In the genomic region with DNA sequence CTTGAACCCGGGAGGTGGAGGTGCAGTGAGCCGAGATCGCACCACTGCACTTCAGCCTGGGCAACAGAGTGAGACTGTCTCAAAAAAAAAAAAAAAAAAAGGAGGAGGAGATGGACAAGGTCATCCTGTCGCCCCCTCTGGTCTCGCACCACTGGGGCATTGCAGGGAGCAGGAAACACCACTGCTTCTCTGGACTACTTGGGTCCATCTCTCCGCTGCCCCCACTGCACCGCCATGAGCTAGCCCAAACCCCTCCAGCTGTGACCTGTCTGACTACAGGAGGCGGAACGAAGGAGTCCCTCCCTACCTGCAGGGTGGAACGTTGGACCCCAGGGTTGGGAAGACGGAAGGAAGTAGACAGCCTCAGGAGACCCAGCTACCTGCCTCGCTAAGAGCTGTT, we compare ENCODE assay signal across 17 cellular contexts. TPM values are rescaled to one million over a fixed set of nuclear protein-coding genes. Genes with fewer than 3 reads are reported as not detected.
DNase-seq lines count a peak whose midpoint lies in the region; ATAC-seq, FAIRE-seq and TF ChIP-seq lines count a peak whose summit lies in the region.
"Had no signal": no experiment of that assay in that cellular context is flagged by ENCODE, and none has a peak within 500 bp of the region (broad histone marks: within the 10 kb centered on the region; RNA-seq: fewer than 3 reads in every experiment).

No MANE protein-coding gene starts in this region.

- no peak for TF ChIP-seq EP300 in K562 (IDR thresholded peaks at IDR 0.05; ENCODE audit: low read length)

- H3K4me3 ChIP-seq in HCT116 (replicated peaks in 1 of 2; ENCODE audit: low read depth in 1 of 2, low read length in 2 of 2) (no peak overlapping the region), K562 (no peak overlapping the region), mesendoderm (ENCODE audit: low read length) (no peak overlapping the region), spleen (no peak overlapping the region), foreskin fibroblast (ENCODE audit: low read depth in 1 of 2, low read length in 2 of 2) (no peak overlapping the region)

- 27% methylated on average over 8 of the region's 12 CpGs for WGBS in K562 (ENCODE audit: insufficient coverage, low coverage, missing lambda C conversion rate)
- no CpG with 5 or more reads among the region's 12 CpGs for WGBS in mesendoderm (ENCODE audit: extremely low coverage, insufficient coverage, low lambda C conversion rate)
- WGBS in spleen, 5 donors: 81 to 91% (median 89%) methylated on average over 11 to 12 of the region's 12 CpGs

- BruUV-seq in HCT116 (replicated peaks; lab: Mats Ljungman, UMichigan) (no TSS peak), K562 (replicated peaks; lab: Mats Ljungman, UMichigan) (no TSS peak)

- TF ChIP-seq POLR2A in HCT116 (IDR thresholded peaks at IDR 0.05; ENCODE audit: borderline replicate concordance, extremely low read depth, insufficient read depth, insufficient read length) (no peak), K562 (conservative IDR thresholded peaks at IDR 0.05) (no peak), spleen (IDR thresholded peaks at IDR 0.05) (no peak)

- no peaks in the 10 kb centered on the region for H3K79me1 ChIP-seq in mesendoderm (ENCODE audit: low read length)

- H2BK5ac ChIP-seq in mesendoderm (ENCODE audit: low read length): no peak overlapping the region

- H4K5ac ChIP-seq in mesendoderm (ENCODE audit: low read length): no peak overlapping the region

- H3K4me2 ChIP-seq in HCT116 (ENCODE audit: low read length) (peak overlapping the region; percentile 36), K562 (ENCODE audit: insufficient read depth, low read length) (peak overlapping the region; percentile 25; the same call in 1 of the 2 replicates), mesendoderm (ENCODE audit: low read length) (no peak overlapping the region)

- no peak overlapping the region for H2BK15ac ChIP-seq in mesendoderm (replicated peaks; ENCODE audit: low read depth)

- intact Hi-C loops in HCT116 (cut with micrococcal nuclease) (no loop called here), K562 (cut with micrococcal nuclease) (no loop called here), spleen (cut with DNase I; ENCODE audit: low total_unique reads) (no loop called here)

- H3K9me1 ChIP-seq in K562 (ENCODE audit: control insufficient read depth, insufficient read depth, low read length): peaks cover 3% of the 10 kb centered on the region

- H3K27me3 ChIP-seq in HCT116 (ENCODE audit: insufficient read depth, low read length) (peaks cover 23% of the 10 kb centered on the region), K562 (ENCODE audit: control insufficient read depth in 2 of 2, insufficient read depth in 2 of 2, low read length in 2 of 2) (peaks cover 0 to 12% of the 10 kb centered on the region in 2 experiments; a peak in 2 of 5 replicates), mesendoderm (ENCODE audit: insufficient read depth, low read length, poor library complexity) (no peaks in the 10 kb centered on the region), spleen (replicated peaks in 1 of 7) (peaks cover 0 to 20% (median 4%) of the 10 kb centered on the region in 7 donors)

- in situ Hi-C loops in K562 (cut with MboI) (no loop called here), GM13977 (cut with MboI; ENCODE audit: low pct_unique_long_range_greater_than_20kb, low sequenced_read_pairs, unreplicated experiment) (no loop called here)

- H3K23ac ChIP-seq in mesendoderm (ENCODE audit: low read length): no peak overlapping the region

- peak overlapping the region; percentile 57 for H3K56ac ChIP-seq in mesendoderm (ENCODE audit: low read length)

- TF ChIP-seq RAD21 in HCT116 (IDR thresholded peaks at IDR 0.05; ENCODE audit: low read depth): no peak
- no peak for TF ChIP-seq RAD21 in K562 (CRISPR knock-in tag; conservative IDR thresholded peaks at IDR 0.05 in 1 of 2, IDR thresholded peaks at IDR 0.05 in 1 of 2)

- H3K4ac ChIP-seq in mesendoderm (ENCODE audit: low read depth, low read length): no peak overlapping the region

- H3K27ac ChIP-seq in HCT116 (ENCODE audit: low read depth, low read length) (no peak overlapping the region), K562 (ENCODE audit: extremely low read depth, low read depth, low read length) (no peak overlapping the region; the same call in 2 of the 3 replicates), mesendoderm (ENCODE audit: low read depth, low read length) (no peak overlapping the region), spleen (no peak overlapping the region)

- H3K9me3 ChIP-seq in HCT116 (ENCODE audit: control insufficient read depth in 1 of 2, insufficient read depth in 1 of 2, low read depth in 1 of 2, low read length in 2 of 2) (no peaks in the 10 kb centered on the region), K562 (replicated peaks; ENCODE audit: control insufficient read depth, insufficient read depth, low read depth, low read length) (no peaks in the 10 kb centered on the region), spleen (no peaks in the 10 kb centered on the region)

- H3K9me2 ChIP-seq in HCT116 (ENCODE audit: insufficient read depth): no peaks in the 10 kb centered on the region

- H2BK120ac ChIP-seq in mesendoderm (ENCODE audit: low read depth, low read length): no peak overlapping the region

- H4K20me1 ChIP-seq in HCT116 (ENCODE audit: insufficient read depth): no peaks in the 10 kb centered on the region
- no peaks in the 10 kb centered on the region for H4K20me1 ChIP-seq in K562 (replicated peaks; ENCODE audit: control insufficient read depth, insufficient read depth, low read length)

- DNase-seq in HCT116 (ENCODE audit: low read depth, low spot score) (no peak), K562 (ENCODE audit: extremely low read depth in 1 of 4, low spot score in 3 of 4) (no peak), mesendoderm (no peak), spleen (peak; percentile 37), GF-D8 (lab: John Stamatoyannopoulos, UW) (no peak), GM13977 (ENCODE audit: low spot score) (no peak), foreskin fibroblast (no peak)
- no peak for DNase-seq in stimulated activated CD4-positive, alpha-beta T cell treated with anti-CD3 and anti-CD28 coated beads, Interleukin-1b, Interleukin-23, amount 100 ng/mL, for 48 hours
- DNase-seq: CD4-positive, alpha-beta memory T cell; DMS79 treated with DMSO at 0.1 percent for 48 hours; KG1; NCI-H1436; NCI-H2081; NCI-H510A; SW 1271 had no signal

- H3K9ac ChIP-seq in HCT116 (ENCODE audit: low read length) (no peak overlapping the region), K562 (ENCODE audit: insufficient read depth in 1 of 2, low read depth in 2 of 2, low read length in 2 of 2) (no peak overlapping the region), mesendoderm (ENCODE audit: low read length) (no peak overlapping the region)

- no peak for FAIRE-seq in K562 (lab: Jason Lieb, UNC)
- FAIRE-seq: GM18507, H54 had no signal

- TF ChIP-seq CTCF in HCT116 (IDR thresholded peaks at IDR 0.05 in 2 of 3, conservative IDR thresholded peaks at IDR 0.05 in 1 of 3; ENCODE audit: borderline replicate concordance in 1 of 3, insufficient read depth in 1 of 3, low read depth in 2 of 3, low read length in 2 of 3) (no peak), K562 (IDR thresholded peaks at IDR 0.05 in 2 of 3, conservative IDR thresholded peaks at IDR 0.05 in 1 of 3; ENCODE audit: insufficient read depth in 2 of 3, low read depth in 1 of 3, low read length in 3 of 3) (no peak), spleen (IDR thresholded peaks at IDR 0.05 in 8 of 11, conservative IDR thresholded peaks at IDR 0.05 in 3 of 11) (no peak), GM13977 (IDR thresholded peaks at IDR 0.05; ENCODE audit: extremely low read depth, insufficient read depth, missing control alignments) (no peak), foreskin fibroblast (IDR thresholded peaks at IDR 0.05; ENCODE audit: low read depth, low read length) (no peak)

- peaks cover 18 to 20% of the 10 kb centered on the region in 2 experiments for H3K4me1 ChIP-seq in HCT116 (ENCODE audit: control insufficient read depth in 1 of 2, insufficient read depth in 2 of 2, low read length in 2 of 2)
- peaks cover 15 to 20% of the 10 kb centered on the region in 2 experiments; a peak in 3 of 5 replicates for H3K4me1 ChIP-seq in K562 (replicated peaks in 1 of 2; ENCODE audit: control insufficient read depth in 2 of 2, insufficient read depth in 2 of 2, low read length in 2 of 2)
- H3K4me1 ChIP-seq in mesendoderm (ENCODE audit: control insufficient read depth, low read depth, low read length): no peaks in the 10 kb centered on the region
- H3K4me1 ChIP-seq in spleen: no peaks in the 10 kb centered on the region

- H2AFZ ChIP-seq in HCT116 (ENCODE audit: low read depth, low read length, poor library complexity, severe bottlenecking) (peak overlapping the region; percentile 90), K562 (ENCODE audit: low read depth, low read length) (peak overlapping the region; percentile 66; the same call in 1 of the 2 replicates)

- H4K8ac ChIP-seq in mesendoderm (ENCODE audit: low read depth, low read length): no peak overlapping the region

- no peaks in the 10 kb centered on the region for H3K79me2 ChIP-seq in HCT116 (ENCODE audit: insufficient read depth, low read length)
- H3K79me2 ChIP-seq in K562 (ENCODE audit: control insufficient read depth, insufficient read depth, low read length): no peaks in the 10 kb centered on the region
- H3K79me2 ChIP-seq in mesendoderm (ENCODE audit: control insufficient read depth, insufficient read depth, low read length): no peaks in the 10 kb centered on the region

- ATAC-seq in HCT116 (peak; percentile 8; the same call in 1 of the 2 replicates), K562 (no peak)

- H3K18ac ChIP-seq in mesendoderm (ENCODE audit: low read length): no peak overlapping the region

- RAD21 ChIA-PET in HCT116 (lab: Charles Lee; ENCODE audit: low non-redundant PET in 1 of 2, low total read pairs in 2 of 2, uncharacterized antibody in 2 of 2, unreplicated experiment in 2 of 2): interaction anchor here in 1 of 2 experiments (0.6 kb wide), 1 partner anchor 59 kb away, joined by 4 read pairs; no protein-coding TSS in a partner anchor

- H3K36me3 ChIP-seq in HCT116 (ENCODE audit: control insufficient read depth in 1 of 2, insufficient read depth in 2 of 2, low read length in 2 of 2) (no peaks in the 10 kb centered on the region), K562 (ENCODE audit: control insufficient read depth, insufficient read depth, low read length) (no peaks in the 10 kb centered on the region), mesendoderm (ENCODE audit: control insufficient read depth, insufficient read depth, low read length) (no peaks in the 10 kb centered on the region), spleen (no peaks in the 10 kb centered on the region)

- CTCF ChIA-PET in HCT116 (lab: Charles Lee): no interaction called here
- CTCF ChIA-PET in K562 (lab: Yijun Ruan, JAX; ENCODE audit: low intra/inter-chr PET ratio): no interaction called here

- H2AK5ac ChIP-seq in mesendoderm (ENCODE audit: low read length): no peak overlapping the region

- POLR2A ChIA-PET in HCT116 (lab: Charles Lee) (interaction anchor here (0.6 kb wide), 1 partner anchor 8 kb away, joined by 3 read pairs; no protein-coding TSS in a partner anchor), K562 (lab: Yijun Ruan, JAX) (interaction anchor here (1.0 kb wide), 1 partner anchor 14 kb away, joined by 4 read pairs; no protein-coding TSS in a partner anchor)

RNA-seq across cellular contexts. Expression of gene FAM222A, which starts 18.2 kb away (rescaled TPM):
- 3.7 TPM for total RNA-seq in HCT116 (2021; ENCODE audit: unreplicated experiment)
- 1.0 and 1.8 TPM in 2 replicates for polyA plus RNA-seq in HCT116 (2012)
- 0.21 TPM in 1 of 2 replicates, not detected in the other for total RNA-seq in K562 (2011; cell fraction: chromatin; rRNA removed; ENCODE audit: low replicate concordance)
- total RNA-seq in K562 (2011; cell fraction: nucleolus; rRNA removed): 0.33 and 0.39 TPM in 2 replicates
- total RNA-seq in K562 (2011; cell fraction: nucleoplasm; rRNA removed): not detected in 2 replicates
- total RNA-seq in K562 (2014; rRNA removed): 0.14 and 0.49 TPM in 2 replicates
- 0.06 and 0.07 TPM in 2 replicates for total RNA-seq in K562 (2014; rRNA removed; fragmentation: Illumina TruSeq; extraction: Trizol)
- 0.26 and 0.36 TPM in 2 replicates for total RNA-seq in K562 (2015; rRNA removed; fragmentation: Illumina TruSeq; extraction: Trizol)
- total RNA-seq in K562 (2021): 0.29 and 0.83 TPM in 2 replicates
- 0.04 and 0.05 TPM in 2 replicates for polyA plus RNA-seq in K562 (2011; rRNA removed)
- 0.10 and 0.46 TPM in 2 replicates for polyA plus RNA-seq in K562 (2011; cell fraction: cytosol; rRNA removed)
- 0.06 and 0.18 TPM in 2 replicates for polyA plus RNA-seq in K562 (2011; cell fraction: nucleus; rRNA removed)
- 0.35 and 0.40 TPM in 2 replicates for polyA plus RNA-seq in K562 (2012)
- polyA plus RNA-seq in K562 (2014; fragmentation: Illumina TruSeq; extraction: Trizol): 0.10 and 0.18 TPM in 2 replicates
- under 1 TPM in 1 of 2 experiments, not detected in 1; 0.03 TPM for polyA plus RNA-seq in K562 (2014; fragmentation: Nextera tagmentation; extraction: Ambion mirVana)
- polyA plus RNA-seq in K562 (2014; rRNA removed): 0.11 and 0.36 TPM in 2 replicates
- 0.06 TPM in 1 of 2 replicates, not detected in the other for polyA minus RNA-seq in K562 (2011; rRNA and poly(A)+ RNA removed)
- 0.29 TPM in 1 of 2 replicates, not detected in the other for polyA minus RNA-seq in K562 (2011; cell fraction: cytosol; rRNA and poly(A)+ RNA removed)
- polyA minus RNA-seq in K562 (2011; cell fraction: nucleus; rRNA and poly(A)+ RNA removed): 0.40 and 0.56 TPM in 2 replicates
- 5.4 TPM for polyA plus RNA-seq in mesendoderm (2013, experiment 1 of 2)
- 4.8 TPM for polyA plus RNA-seq in mesendoderm (2013, experiment 2 of 2)
- total RNA-seq in spleen: 10 to 100 TPM; 13.9 to 30.7 (median 21.5) TPM
- 1 to 10 TPM; 1.3 to 5.2 (median 2.1) TPM for polyA plus RNA-seq in spleen
